1 cellular context compared by ENCODE assay signal in the genomic region with DNA sequence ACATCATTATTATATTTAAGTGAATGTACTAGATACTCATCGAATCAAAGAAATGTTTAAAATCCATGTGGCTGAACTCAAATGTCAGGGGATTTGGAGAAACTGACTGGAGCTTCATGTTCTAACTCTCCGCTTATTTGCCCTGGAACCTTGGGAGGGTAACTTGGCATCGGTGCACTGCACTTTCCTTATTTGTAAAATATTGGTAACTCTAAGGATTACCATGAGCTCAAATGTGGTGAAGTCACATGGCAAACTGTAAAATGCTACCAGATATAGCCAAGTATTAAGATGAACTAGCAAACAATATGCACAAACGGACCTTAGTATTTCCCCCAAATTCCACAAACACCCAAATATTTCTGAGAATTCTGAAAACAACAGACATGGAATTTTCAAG.
TF ChIP-seq lines count a peak whose summit lies in the region.

No MANE protein-coding gene starts in this region.

TF ChIP-seq in GM23338, 12 proteins besides CTCF, POLR2A, EP300 and RAD21 (continued from another document):
- TF ChIP-seq, protein P1, sequence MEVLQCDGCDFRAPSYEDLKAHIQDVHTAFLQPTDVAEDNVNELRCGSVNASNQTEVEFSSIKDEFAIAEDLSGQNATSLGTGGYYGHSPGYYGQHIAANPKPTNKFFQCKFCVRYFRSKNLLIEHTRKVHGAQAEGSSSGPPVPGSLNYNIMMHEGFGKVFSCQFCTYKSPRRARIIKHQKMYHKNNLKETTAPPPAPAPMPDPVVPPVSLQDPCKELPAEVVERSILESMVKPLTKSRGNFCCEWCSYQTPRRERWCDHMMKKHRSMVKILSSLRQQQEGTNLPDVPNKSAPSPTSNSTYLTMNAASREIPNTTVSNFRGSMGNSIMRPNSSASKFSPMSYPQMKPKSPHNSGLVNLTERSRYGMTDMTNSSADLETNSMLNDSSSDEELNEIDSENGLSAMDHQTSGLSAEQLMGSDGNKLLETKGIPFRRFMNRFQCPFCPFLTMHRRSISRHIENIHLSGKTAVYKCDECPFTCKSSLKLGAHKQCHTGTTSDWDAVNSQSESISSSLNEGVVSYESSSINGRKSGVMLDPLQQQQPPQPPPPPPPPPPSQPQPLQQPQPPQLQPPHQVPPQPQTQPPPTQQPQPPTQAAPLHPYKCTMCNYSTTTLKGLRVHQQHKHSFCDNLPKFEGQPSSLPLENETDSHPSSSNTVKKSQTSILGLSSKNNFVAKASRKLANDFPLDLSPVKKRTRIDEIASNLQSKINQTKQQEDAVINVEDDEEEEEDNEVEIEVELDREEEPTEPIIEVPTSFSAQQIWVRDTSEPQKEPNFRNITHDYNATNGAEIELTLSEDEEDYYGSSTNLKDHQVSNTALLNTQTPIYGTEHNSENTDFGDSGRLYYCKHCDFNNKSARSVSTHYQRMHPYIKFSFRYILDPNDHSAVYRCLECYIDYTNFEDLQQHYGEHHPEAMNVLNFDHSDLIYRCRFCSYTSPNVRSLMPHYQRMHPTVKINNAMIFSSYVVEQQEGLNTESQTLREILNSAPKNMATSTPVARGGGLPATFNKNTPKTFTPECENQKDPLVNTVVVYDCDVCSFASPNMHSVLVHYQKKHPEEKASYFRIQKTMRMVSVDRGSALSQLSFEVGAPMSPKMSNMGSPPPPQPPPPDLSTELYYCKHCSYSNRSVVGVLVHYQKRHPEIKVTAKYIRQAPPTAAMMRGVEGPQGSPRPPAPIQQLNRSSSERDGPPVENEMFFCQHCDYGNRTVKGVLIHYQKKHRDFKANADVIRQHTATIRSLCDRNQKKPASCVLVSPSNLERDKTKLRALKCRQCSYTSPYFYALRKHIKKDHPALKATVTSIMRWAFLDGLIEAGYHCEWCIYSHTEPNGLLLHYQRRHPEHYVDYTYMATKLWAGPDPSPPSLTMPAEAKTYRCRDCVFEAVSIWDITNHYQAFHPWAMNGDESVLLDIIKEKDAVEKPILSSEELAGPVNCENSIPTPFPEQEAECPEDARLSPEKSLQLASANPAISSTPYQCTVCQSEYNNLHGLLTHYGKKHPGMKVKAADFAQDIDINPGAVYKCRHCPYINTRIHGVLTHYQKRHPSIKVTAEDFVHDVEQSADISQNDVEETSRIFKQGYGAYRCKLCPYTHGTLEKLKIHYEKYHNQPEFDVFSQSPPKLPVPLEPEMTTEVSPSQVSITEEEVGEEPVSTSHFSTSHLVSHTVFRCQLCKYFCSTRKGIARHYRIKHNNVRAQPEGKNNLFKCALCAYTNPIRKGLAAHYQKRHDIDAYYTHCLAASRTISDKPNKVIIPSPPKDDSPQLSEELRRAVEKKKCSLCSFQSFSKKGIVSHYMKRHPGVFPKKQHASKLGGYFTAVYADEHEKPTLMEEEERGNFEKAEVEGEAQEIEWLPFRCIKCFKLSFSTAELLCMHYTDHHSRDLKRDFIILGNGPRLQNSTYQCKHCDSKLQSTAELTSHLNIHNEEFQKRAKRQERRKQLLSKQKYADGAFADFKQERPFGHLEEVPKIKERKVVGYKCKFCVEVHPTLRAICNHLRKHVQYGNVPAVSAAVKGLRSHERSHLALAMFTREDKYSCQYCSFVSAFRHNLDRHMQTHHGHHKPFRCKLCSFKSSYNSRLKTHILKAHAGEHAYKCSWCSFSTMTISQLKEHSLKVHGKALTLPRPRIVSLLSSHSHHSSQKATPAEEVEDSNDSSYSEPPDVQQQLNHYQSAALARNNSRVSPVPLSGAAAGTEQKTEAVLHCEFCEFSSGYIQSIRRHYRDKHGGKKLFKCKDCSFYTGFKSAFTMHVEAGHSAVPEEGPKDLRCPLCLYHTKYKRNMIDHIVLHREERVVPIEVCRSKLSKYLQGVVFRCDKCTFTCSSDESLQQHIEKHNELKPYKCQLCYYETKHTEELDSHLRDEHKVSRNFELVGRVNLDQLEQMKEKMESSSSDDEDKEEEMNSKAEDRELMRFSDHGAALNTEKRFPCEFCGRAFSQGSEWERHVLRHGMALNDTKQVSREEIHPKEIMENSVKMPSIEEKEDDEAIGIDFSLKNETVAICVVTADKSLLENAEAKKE (CRISPR knock-in tag; IDR thresholded peaks at IDR 0.05): no peak
- TF ChIP-seq ZNF114 (CRISPR knock-in tag; IDR thresholded peaks at IDR 0.05) (no peak), EZH2 (IDR thresholded peaks at IDR 0.05; ENCODE audit: low read depth, unreplicated experiment) (no peak), POLR2AphosphoS5 (IDR thresholded peaks at IDR 0.05; ENCODE audit: low read depth) (no peak), STAT1 (IDR thresholded peaks at IDR 0.05; ENCODE audit: unreplicated experiment) (no peak), EZH2phosphoT487 (IDR thresholded peaks at IDR 0.05; ENCODE audit: unreplicated experiment) (no peak), NANOG (IDR thresholded peaks at IDR 0.05; ENCODE audit: borderline replicate concordance) (no peak)
- TF ChIP-seq, protein P2, sequence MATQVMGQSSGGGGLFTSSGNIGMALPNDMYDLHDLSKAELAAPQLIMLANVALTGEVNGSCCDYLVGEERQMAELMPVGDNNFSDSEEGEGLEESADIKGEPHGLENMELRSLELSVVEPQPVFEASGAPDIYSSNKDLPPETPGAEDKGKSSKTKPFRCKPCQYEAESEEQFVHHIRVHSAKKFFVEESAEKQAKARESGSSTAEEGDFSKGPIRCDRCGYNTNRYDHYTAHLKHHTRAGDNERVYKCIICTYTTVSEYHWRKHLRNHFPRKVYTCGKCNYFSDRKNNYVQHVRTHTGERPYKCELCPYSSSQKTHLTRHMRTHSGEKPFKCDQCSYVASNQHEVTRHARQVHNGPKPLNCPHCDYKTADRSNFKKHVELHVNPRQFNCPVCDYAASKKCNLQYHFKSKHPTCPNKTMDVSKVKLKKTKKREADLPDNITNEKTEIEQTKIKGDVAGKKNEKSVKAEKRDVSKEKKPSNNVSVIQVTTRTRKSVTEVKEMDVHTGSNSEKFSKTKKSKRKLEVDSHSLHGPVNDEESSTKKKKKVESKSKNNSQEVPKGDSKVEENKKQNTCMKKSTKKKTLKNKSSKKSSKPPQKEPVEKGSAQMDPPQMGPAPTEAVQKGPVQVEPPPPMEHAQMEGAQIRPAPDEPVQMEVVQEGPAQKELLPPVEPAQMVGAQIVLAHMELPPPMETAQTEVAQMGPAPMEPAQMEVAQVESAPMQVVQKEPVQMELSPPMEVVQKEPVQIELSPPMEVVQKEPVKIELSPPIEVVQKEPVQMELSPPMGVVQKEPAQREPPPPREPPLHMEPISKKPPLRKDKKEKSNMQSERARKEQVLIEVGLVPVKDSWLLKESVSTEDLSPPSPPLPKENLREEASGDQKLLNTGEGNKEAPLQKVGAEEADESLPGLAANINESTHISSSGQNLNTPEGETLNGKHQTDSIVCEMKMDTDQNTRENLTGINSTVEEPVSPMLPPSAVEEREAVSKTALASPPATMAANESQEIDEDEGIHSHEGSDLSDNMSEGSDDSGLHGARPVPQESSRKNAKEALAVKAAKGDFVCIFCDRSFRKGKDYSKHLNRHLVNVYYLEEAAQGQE (IDR thresholded peaks at IDR 0.05; ENCODE audit: unreplicated experiment): no peak
- TF ChIP-seq, protein P3, sequence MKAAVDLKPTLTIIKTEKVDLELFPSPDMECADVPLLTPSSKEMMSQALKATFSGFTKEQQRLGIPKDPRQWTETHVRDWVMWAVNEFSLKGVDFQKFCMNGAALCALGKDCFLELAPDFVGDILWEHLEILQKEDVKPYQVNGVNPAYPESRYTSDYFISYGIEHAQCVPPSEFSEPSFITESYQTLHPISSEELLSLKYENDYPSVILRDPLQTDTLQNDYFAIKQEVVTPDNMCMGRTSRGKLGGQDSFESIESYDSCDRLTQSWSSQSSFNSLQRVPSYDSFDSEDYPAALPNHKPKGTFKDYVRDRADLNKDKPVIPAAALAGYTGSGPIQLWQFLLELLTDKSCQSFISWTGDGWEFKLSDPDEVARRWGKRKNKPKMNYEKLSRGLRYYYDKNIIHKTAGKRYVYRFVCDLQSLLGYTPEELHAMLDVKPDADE (IDR thresholded peaks at IDR 0.05): no peak
